Comparison of ENCODE assay signal across 9 cellular contexts in genomic region chr4:5257086-5257485, GRCh38.
"Had no signal": no experiment of that assay in that cellular context is flagged by ENCODE, and none has a peak within 500 bp of the region (broad histone marks: within the 10 kb centered on the region; RNA-seq: fewer than 3 reads in every experiment).

No MANE protein-coding gene starts in this region.

- ATAC-seq: HepG2 had no signal

- H3K4me3 ChIP-seq: GM23248 had no signal

- H3K9ac ChIP-seq: GM23248 had no signal

- H3K27me3 Mint-ChIP-seq: IgD-negative memory B cell had no signal

- H2AFZ ChIP-seq: GM23248 had no signal

- H3K9me3 Mint-ChIP-seq: H9 had no signal

- H3K27ac ChIP-seq: GM23248 had no signal

- FAIRE-seq: H54, HepG2 had no signal

- H3K4me1 Mint-ChIP-seq: H9, IgD-negative memory B cell had no signal

- H3K27ac Mint-ChIP-seq: H9, HFFc6, IgD-negative memory B cell had no signal

- DNase-seq: GM23248, GOT3, H9, HCEC 1CT, HFFc6, KG1 had no signal

- H3K4me3 Mint-ChIP-seq: H9, HFFc6, IgD-negative memory B cell had no signal

- H3K36me3 Mint-ChIP-seq: IgD-negative memory B cell had no signal
